ENCODE assay signal across 14 cellular contexts in genomic region chr2:69831354-69831905, GRCh38. TPM values are rescaled to one million over a fixed set of nuclear protein-coding genes. Genes with fewer than 3 reads are reported as not detected.
DNase-seq lines count a peak whose midpoint lies in the region; ATAC-seq and TF ChIP-seq lines count a peak whose summit lies in the region.
"Had no signal": no experiment of that assay in that cellular context is flagged by ENCODE, and none has a peak within 500 bp of the region (broad histone marks: within the 10 kb centered on the region; RNA-seq: fewer than 3 reads in every experiment).

No MANE protein-coding gene starts in this region.

- peak overlapping the region; percentile 90 for H3K4me3 ChIP-seq in A673 (ENCODE audit: low read depth, low read length, poor library complexity, severe bottlenecking)
- peak overlapping the region; percentile 66 for H3K4me3 ChIP-seq in GM23338
- peak overlapping the region; percentile 96 for H3K4me3 ChIP-seq in lower lobe of right lung

- no peak for DNase-seq in A673 (ENCODE audit: low spot score)
- DNase-seq in GM23338 (ENCODE audit: low spot score) = no peak
- DNase-seq in lower lobe of right lung = no peak
- no peak for DNase-seq in NCI-H1092 (lab: John Stamatoyannopoulos, UW)
- no peak for DNase-seq in NCI-H2081 treated with DMSO at 0.1 percent for 48 hours (lab: John Stamatoyannopoulos, UW)
- DNase-seq: activated CD4-positive, alpha-beta T cell treated with anti-CD3 and anti-CD28 coated beads for 48 hours; cerebellar nuclear complex; NCI-H1436; stimulated activated CD4-positive, alpha-beta T cell treated with anti-CD3 and anti-CD28 coated beads, Interleukin-2, amount 100 ng/mL, for 48 hours had no signal

- no peak for TF ChIP-seq CTCF in A673 (conservative IDR thresholded peaks at IDR 0.05; ENCODE audit: low read depth, low read length)
- no peak for TF ChIP-seq CTCF in GM23338 (conservative IDR thresholded peaks at IDR 0.05; ENCODE audit: low read depth in 2 of 2)
- TF ChIP-seq CTCF in lower lobe of right lung (IDR thresholded peaks at IDR 0.05) = no peak

- peaks cover 3% of the 10 kb centered on the region; the same call in 2 of the 3 replicates for H3K36me3 Mint-ChIP-seq in GM23338 (ENCODE audit: low read depth)
- peaks cover 4% of the 10 kb centered on the region for H3K36me3 Mint-ChIP-seq in activated naive CD8-positive, alpha-beta T cell

- POLR2A ChIA-PET in A673 (lab: Charles Lee; ENCODE audit: low non-redundant PET) = no interaction called here

- no peak overlapping the region for H3K27ac Mint-ChIP-seq in GM23338
- H3K27ac Mint-ChIP-seq in activated naive CD8-positive, alpha-beta T cell = no peak overlapping the region

- no peak overlapping the region for H3K27ac ChIP-seq in A673 (ENCODE audit: low read depth, low read length, poor library complexity, severe bottlenecking)
- H3K27ac ChIP-seq in GM23338 (ENCODE audit: low read depth) = no peak overlapping the region
- H3K27ac ChIP-seq in lower lobe of right lung = no peak overlapping the region
- H3K27ac ChIP-seq: upper lobe of left lung had no signal

- no peaks in the 10 kb centered on the region for H3K36me3 ChIP-seq in A673 (ENCODE audit: insufficient read depth, low read length, poor library complexity, severe bottlenecking)
- H3K36me3 ChIP-seq in GM23338 (ENCODE audit: insufficient read depth) = peaks cover 10% of the 10 kb centered on the region; the same call in 1 of the 2 replicates
- no peaks in the 10 kb centered on the region for H3K36me3 ChIP-seq in lower lobe of right lung
- H3K36me3 ChIP-seq: upper lobe of left lung had no signal

- H3K27me3 Mint-ChIP-seq in GM23338 (ENCODE audit: insufficient read depth, low read depth, poor library complexity) = peaks cover 9% of the 10 kb centered on the region
- H3K27me3 Mint-ChIP-seq in activated naive CD8-positive, alpha-beta T cell = no peaks in the 10 kb centered on the region

- no peaks in the 10 kb centered on the region for H3K9me3 Mint-ChIP-seq in GM23338
- H3K9me3 Mint-ChIP-seq in activated naive CD8-positive, alpha-beta T cell (ENCODE audit: low read depth) = no peaks in the 10 kb centered on the region

- H2AFZ ChIP-seq in GM23338 = no peak overlapping the region

- H3K27me3 ChIP-seq in A673 (replicated peaks; ENCODE audit: insufficient read depth, low read depth, low read length, poor library complexity) (no peaks in the 10 kb centered on the region), GM23338 (ENCODE audit: insufficient read depth) (no peaks in the 10 kb centered on the region), lower lobe of right lung (ENCODE audit: low read depth) (no peaks in the 10 kb centered on the region)
- H3K27me3 ChIP-seq: upper lobe of left lung had no signal

- no TSS peak for BruUV-seq in A673 (replicated peaks; lab: Mats Ljungman, UMichigan)

- peaks cover 20% of the 10 kb centered on the region for H4K20me1 ChIP-seq in GM23338 (replicated peaks; ENCODE audit: insufficient read depth)

- peaks cover 63% of the 10 kb centered on the region for H3K79me2 ChIP-seq in GM23338 (replicated peaks; ENCODE audit: insufficient read depth)

- intact Hi-C loops in A673 (cut with micrococcal nuclease; ENCODE audit: unreplicated experiment) = no loop called here
- intact Hi-C loops in lower lobe of right lung (cut with DNase I) = no loop called here

- H3K4me2 ChIP-seq in GM23338 = peak overlapping the region; percentile 97

- peaks cover 23% of the 10 kb centered on the region for H3K4me1 Mint-ChIP-seq in GM23338
- peaks cover 74% of the 10 kb centered on the region for H3K4me1 Mint-ChIP-seq in activated naive CD8-positive, alpha-beta T cell (ENCODE audit: low read depth)

- H3K4me1 ChIP-seq in A673 (ENCODE audit: insufficient read depth, low read length, poor library complexity, severe bottlenecking) (no peaks in the 10 kb centered on the region), GM23338 (ENCODE audit: insufficient read depth) (peaks cover 17% of the 10 kb centered on the region), lower lobe of right lung (peaks cover 34% of the 10 kb centered on the region)

- H3K4me3 Mint-ChIP-seq in GM23338 = peak overlapping the region; percentile 47
- H3K4me3 Mint-ChIP-seq in activated naive CD8-positive, alpha-beta T cell = peak overlapping the region; percentile 90

- CTCF ChIA-PET in A673 (lab: Charles Lee) = no interaction called here

- H3K9me2 ChIP-seq in GM23338 (ENCODE audit: insufficient read depth) = no peaks in the 10 kb centered on the region

- ATAC-seq in GM23338 = no peak
- ATAC-seq in lower lobe of right lung = no peak
- no peak for ATAC-seq in GM18519 (IDR thresholded peaks at IDR 0.05; ENCODE audit: low FRiP score, unreplicated experiment)
- no peak for ATAC-seq in GM19467 (IDR thresholded peaks at IDR 0.05; ENCODE audit: unreplicated experiment)
- ATAC-seq: Panc1 had no signal

- H3K9me3 ChIP-seq in A673 (ENCODE audit: low read depth, low read length, poor library complexity, severe bottlenecking) (no peaks in the 10 kb centered on the region), lower lobe of right lung (no peaks in the 10 kb centered on the region)
- H3K9me3 ChIP-seq: upper lobe of left lung had no signal

- H3F3A ChIP-seq in GM23338 (replicated peaks; ENCODE audit: low read depth) = no peaks in the 10 kb centered on the region; the same call in 1 of the 2 replicates

TF ChIP-seq in GM23338, 12 proteins besides CTCF, POLR2A, EP300 and RAD21 (continues in another document):
- TF ChIP-seq CREB1 (CRISPR knock-in tag; IDR thresholded peaks at IDR 0.05; ENCODE audit: low read depth) (no peak), STAT1 (IDR thresholded peaks at IDR 0.05; ENCODE audit: unreplicated experiment) (no peak), NANOG (IDR thresholded peaks at IDR 0.05; ENCODE audit: borderline replicate concordance) (no peak), REST (IDR thresholded peaks at IDR 0.05; ENCODE audit: unreplicated experiment) (no peak), POLR2AphosphoS5 (IDR thresholded peaks at IDR 0.05; ENCODE audit: low read depth) (no peak), ETS1 (IDR thresholded peaks at IDR 0.05) (no peak), EZH2phosphoT487 (IDR thresholded peaks at IDR 0.05; ENCODE audit: unreplicated experiment) (no peak), ZNF331 (CRISPR knock-in tag; IDR thresholded peaks at IDR 0.05; ENCODE audit: low read depth) (no peak), ZNF114 (CRISPR knock-in tag; IDR thresholded peaks at IDR 0.05) (no peak), JUNB (IDR thresholded peaks at IDR 0.05; ENCODE audit: unreplicated experiment) (no peak)

RNA-seq across cellular contexts. Expression of gene GMCL1, which starts 2.0 kb away (rescaled TPM):
- 20.8 and 24.1 TPM in 2 replicates for total RNA-seq in A673 (2021)
- total RNA-seq in GM23338 (2014; rRNA removed; shearing (Covaris generic)) = 26.9 and 27.3 TPM in 2 replicates
- polyA plus RNA-seq in GM23338 (2016; fragmentation: Nextera tagmentation; extraction: Ambion mirVana) = 27.0 and 27.7 TPM in 2 replicates
- total RNA-seq in lower lobe of right lung = 13.3 TPM
